23 cellular contexts compared by ENCODE assay signal in the genomic region with DNA sequence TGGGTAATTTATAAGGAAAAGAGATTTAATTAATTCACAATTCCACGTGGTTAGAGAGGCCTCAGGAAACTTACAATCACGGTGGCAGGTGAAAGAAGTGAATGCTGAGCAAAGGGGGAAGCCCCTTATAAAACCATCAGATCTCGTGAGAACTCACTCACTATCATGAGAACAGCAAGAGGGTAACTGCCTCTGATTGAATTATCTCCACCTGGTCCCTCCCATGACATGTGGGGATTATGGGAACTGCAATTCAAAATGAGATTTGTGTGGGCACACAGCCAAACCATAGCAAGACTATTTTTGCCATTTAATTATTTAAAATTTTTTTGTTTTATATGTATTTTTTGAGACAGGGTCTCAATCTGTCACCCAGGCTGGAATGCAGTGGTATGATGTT. TPM values are rescaled to one million over a fixed set of nuclear protein-coding genes. Genes with fewer than 3 reads are reported as not detected.
A peak's percentile ranks its signal among the peaks of the same experiment; 100 is the strongest.
DNase-seq lines count a peak whose midpoint lies in the region; ATAC-seq and TF ChIP-seq lines count a peak whose summit lies in the region.
"Had no signal": no experiment of that assay in that cellular context is flagged by ENCODE, and none has a peak within 500 bp of the region (broad histone marks: within the 10 kb centered on the region; RNA-seq: fewer than 3 reads in every experiment).

No MANE protein-coding gene starts in this region.

- no peak for DNase-seq in activated CD4-positive, CD25-positive, alpha-beta regulatory T cell treated with anti-CD3 and anti-CD28 coated beads, Interleukin-2, amount 50 U/mL, for 72 hours
- peak; percentile 9 for DNase-seq in BE2C
- peak; percentile 12 for DNase-seq in NCI-H69 (lab: John Stamatoyannopoulos, UW)
- DNase-seq in chondrocyte (ENCODE audit: low spot score), result no peak
- no peak for DNase-seq in NCI-H187 (lab: John Stamatoyannopoulos, UW)
- no peak for DNase-seq in superior temporal gyrus (ENCODE audit: extremely low spot score)
- DNase-seq: adrenal gland; colonic mucosa; DMS79 treated with DMSO at 0.1 percent for 48 hours; effector memory CD8-positive, alpha-beta T cell; KBM-7; lower lobe of right lung; MV-4-11; NCI-H1694; NCI-H774; Peyer's patch; SJCRH30 had no signal

- no peak overlapping the region for H3K4me3 Mint-ChIP-seq in chondrocyte (ENCODE audit: unreplicated experiment)
- H3K4me3 Mint-ChIP-seq: B cell; effector memory CD8-positive, alpha-beta T cell; WTC11 had no signal

- TF ChIP-seq CTCF in BE2C (IDR thresholded peaks at IDR 0.05; ENCODE audit: low read depth, low read length) (no peak), chondrocyte (IDR thresholded peaks at IDR 0.05) (peak; percentile 30)

- H3K27ac Mint-ChIP-seq in chondrocyte (ENCODE audit: unreplicated experiment), result no peak overlapping the region
- H3K27ac Mint-ChIP-seq: B cell; effector memory CD8-positive, alpha-beta T cell; WTC11 had no signal

- H3K9me3 ChIP-seq in BE2C, result no peaks in the 10 kb centered on the region
- H3K9me3 ChIP-seq: A549, adrenal gland, colonic mucosa, lower lobe of right lung, Peyer's patch, prostate gland, SJCRH30 had no signal

- no peaks in the 10 kb centered on the region for H3K9me3 Mint-ChIP-seq in chondrocyte (ENCODE audit: low read depth)
- H3K9me3 Mint-ChIP-seq: effector memory CD8-positive, alpha-beta T cell; WTC11 had no signal

- no peaks in the 10 kb centered on the region for H3K36me3 Mint-ChIP-seq in chondrocyte (ENCODE audit: low read depth)
- H3K36me3 Mint-ChIP-seq: WTC11 had no signal

- peak; percentile 46 to 55 for ATAC-seq in activated CD4-positive, CD25-positive, alpha-beta regulatory T cell treated with anti-CD3 and anti-CD28 coated beads, Interleukin-2, amount 50 U/mL, for 24 hours
- ATAC-seq in GM18909 (IDR thresholded peaks at IDR 0.05; ENCODE audit: poor library complexity, unreplicated experiment), result no peak
- ATAC-seq: A549; effector memory CD8-positive, alpha-beta T cell; lower lobe of right lung; WTC11 had no signal

- H3K4me1 Mint-ChIP-seq in chondrocyte (ENCODE audit: low read depth), result peaks cover 19% of the 10 kb centered on the region

- no peaks in the 10 kb centered on the region for H3K36me3 ChIP-seq in BE2C
- H3K36me3 ChIP-seq: adrenal gland, colonic mucosa, lower lobe of right lung, Peyer's patch, prostate gland, SJCRH30 had no signal

- no peaks in the 10 kb centered on the region for H3K27me3 ChIP-seq in BE2C
- H3K27me3 ChIP-seq: adrenal gland, colonic mucosa, Peyer's patch, SJCRH30 had no signal

- no peaks in the 10 kb centered on the region for H3K27me3 Mint-ChIP-seq in chondrocyte (ENCODE audit: low read depth)
- H3K27me3 Mint-ChIP-seq: B cell; effector memory CD8-positive, alpha-beta T cell had no signal

- H3K4me1 ChIP-seq in BE2C, result no peaks in the 10 kb centered on the region
- H3K4me1 ChIP-seq: adrenal gland, colonic mucosa had no signal

- H3K4me3 ChIP-seq in BE2C (ENCODE audit: low read depth, low read length), result no peak overlapping the region
- H3K4me3 ChIP-seq: A549, adrenal gland, colonic mucosa, lower lobe of right lung, Peyer's patch, prostate gland, SJCRH30 had no signal

RNA-seq across cellular contexts. Expression of a gene that starts 27.0 kb away (rescaled TPM):
- polyA plus RNA-seq in BE2C (2012; ENCODE audit: insufficient read depth, insufficient read length, low read depth), result 8.0 TPM
- total RNA-seq in chondrocyte, result 8.6 to 12.9 TPM (median 9.7 TPM) in 3 replicates

RNA-seq across cellular contexts. Expression of a gene that starts 31.2 kb away (rescaled TPM):
- 58.6 TPM for polyA plus RNA-seq in BE2C (2012; ENCODE audit: insufficient read depth, insufficient read length, low read depth)
- 80.5 to 97.7 TPM (median 84.7 TPM) in 3 replicates for total RNA-seq in chondrocyte

Comparison
In these comparisons a context has a peak if more than half of its experiments do, and no peak if none do; other contexts are left out.
1. DNase-seq: peak in BE2C (single experiment) and NCI-H69 (single experiment); none in activated CD4-positive, CD25-positive, alpha-beta regulatory T cell treated with anti-CD3 and anti-CD28 coated beads, Interleukin-2, amount 50 U/mL, for 72 hours (single experiment), chondrocyte (single experiment), NCI-H187 (0 of 2) and superior temporal gyrus (single experiment).